In genomic region chr4:6720202-6720699, GRCh38 we compare ENCODE assay signal across 1 cellular context.
A peak's percentile ranks its signal among the peaks of the same experiment; 100 is the strongest.
TF ChIP-seq lines count a peak whose summit lies in the region.

No MANE protein-coding gene starts in this region.

TF ChIP-seq in K562, 482 proteins besides CTCF, POLR2A, EP300 and RAD21 (continued from another document and continues in another):
- no peak for TF ChIP-seq TCF7 (IDR thresholded peaks at IDR 0.05; ENCODE audit: borderline replicate concordance)
- 0 out of 2 replicates have a peak, but pooled peaks have one; percentile 45 for TF ChIP-seq ZKSCAN1 (IDR thresholded peaks at IDR 0.05; ENCODE audit: low read depth, low read length)
- peak; percentile 52 for TF ChIP-seq RB1 (IDR thresholded peaks at IDR 0.05; ENCODE audit: low read depth)
- peak; percentile 72 for TF ChIP-seq SMAD4 (CRISPR knock-in tag; conservative IDR thresholded peaks at IDR 0.05)
- no peak for TF ChIP-seq XRCC3 (IDR thresholded peaks at IDR 0.05)
- TF ChIP-seq PKNOX1 (IDR thresholded peaks at IDR 0.05) = no peak
- no peak for TF ChIP-seq ATF1 (CRISPR knock-in tag; IDR thresholded peaks at IDR 0.05)
- TF ChIP-seq ATF1 (tag; IDR thresholded peaks at IDR 0.05) = peak; percentile 27; the same call in 1 of the 2 replicates
- no peak for TF ChIP-seq ZNF512 (tag; IDR thresholded peaks at IDR 0.05)
- no peak for TF ChIP-seq KHSRP (IDR thresholded peaks at IDR 0.05)
- peak; percentile 47; the same call in 1 of the 2 replicates for TF ChIP-seq ESRRA (IDR thresholded peaks at IDR 0.05; ENCODE audit: borderline replicate concordance, low read depth)
- no peak for TF ChIP-seq SMARCA5 (IDR thresholded peaks at IDR 0.05)
- TF ChIP-seq ZFP30 (CRISPR knock-in tag; IDR thresholded peaks at IDR 0.05; ENCODE audit: borderline replicate concordance) = no peak
- TF ChIP-seq TFAP4 (CRISPR knock-in tag; IDR thresholded peaks at IDR 0.05; ENCODE audit: borderline replicate concordance) = peak; percentile 99
- 0 out of 2 replicates have a peak, but pooled peaks have one; percentile 42 for TF ChIP-seq SP1 (CRISPR knock-in tag; IDR thresholded peaks at IDR 0.05)
- no peak for TF ChIP-seq ZKSCAN8 (CRISPR knock-in tag; IDR thresholded peaks at IDR 0.05)
- TF ChIP-seq TEAD1 (CRISPR knock-in tag; IDR thresholded peaks at IDR 0.05) = no peak
- TF ChIP-seq ZBTB33 (CRISPR knock-in tag; IDR thresholded peaks at IDR 0.05) = 0 out of 2 replicates have a peak, but pooled peaks have one; percentile 20
- TF ChIP-seq ZFP36 (IDR thresholded peaks at IDR 0.05; ENCODE audit: low read depth, low read length, partially characterized antibody) = peak; percentile 2
- no peak for TF ChIP-seq PTRF (tag; IDR thresholded peaks at IDR 0.05)
- TF ChIP-seq MAZ (CRISPR knock-in tag; conservative IDR thresholded peaks at IDR 0.05 in 1 of 2, IDR thresholded peaks at IDR 0.05 in 1 of 2) = peak; percentile 38 to 85; a peak in 2 of 4 replicates
- no peak for TF ChIP-seq BMI1 (IDR thresholded peaks at IDR 0.05; ENCODE audit: low read length)
- no peak for TF ChIP-seq YY1 (IDR thresholded peaks at IDR 0.05; ENCODE audit: borderline replicate concordance in 1 of 3, control insufficient read depth in 1 of 3, extremely low read depth in 1 of 3, insufficient read depth in 3 of 3, insufficient read length in 1 of 3, insufficient replicate concordance in 2 of 3, low read depth in 1 of 3, low read length in 2 of 3)
- TF ChIP-seq JUND (IDR thresholded peaks at IDR 0.05; ENCODE audit: borderline replicate concordance, low read depth, low read length) = no peak
- peak; percentile 46; the same call in 1 of the 3 replicates for TF ChIP-seq JUND (tag; IDR thresholded peaks at IDR 0.05; ENCODE audit: borderline replicate concordance, low read depth, low read length)
- peak; percentile 80; the same call in 1 of the 2 replicates for TF ChIP-seq RREB1 (CRISPR knock-in tag; IDR thresholded peaks at IDR 0.05)
- TF ChIP-seq ZBTB2 (IDR thresholded peaks at IDR 0.05) = 0 out of 2 replicates have a peak, but pooled peaks have one; percentile 68
- TF ChIP-seq ARID4B (CRISPR knock-in tag; IDR thresholded peaks at IDR 0.05) = 0 out of 2 replicates have a peak, but pooled peaks have one; percentile 18
- peak; percentile 13; the same call in 1 of the 2 replicates for TF ChIP-seq MYC (IDR thresholded peaks at IDR 0.05; ENCODE audit: low read depth, low read length)
- TF ChIP-seq MYC (CRISPR knock-in tag; IDR thresholded peaks at IDR 0.05; ENCODE audit: borderline replicate concordance, low read depth) = no peak
- peak; percentile 26; the same call in 1 of the 2 replicates for TF ChIP-seq VEZF1 (CRISPR knock-in tag; IDR thresholded peaks at IDR 0.05)
- TF ChIP-seq ZNF384 (IDR thresholded peaks at IDR 0.05; ENCODE audit: low read depth, low read length) = peak; percentile 61
- peak; percentile 43 for TF ChIP-seq HMGN3 (IDR thresholded peaks at IDR 0.05; ENCODE audit: borderline replicate concordance, extremely low read depth, insufficient read length, low read depth, low read length)
